8 cellular contexts compared by ENCODE assay signal in genomic region chr1:225882008-225882698, GRCh38. TPM values are rescaled to one million over a fixed set of nuclear protein-coding genes. Genes with fewer than 3 reads are reported as not detected.
A peak's percentile ranks its signal among the peaks of the same experiment; 100 is the strongest.
DNase-seq lines count a peak whose midpoint lies in the region; ATAC-seq, FAIRE-seq and TF ChIP-seq lines count a peak whose summit lies in the region.

TSS of gene TMEM63A (minus strand) at chr1:225882380. CDS start at chr1:225877580, 4,800 bp downstream.

- H3K4me3 ChIP-seq in GM12865 (ENCODE audit: low read depth, low read length) (peak within 1 kb of the TSS; percentile 82), H7 (ENCODE audit: insufficient read depth, low read depth, low read length) (peak within 1 kb of the TSS; percentile 97), Loucy (ENCODE audit: low read length, poor library complexity, severe bottlenecking) (peak within 1 kb of the TSS; percentile 96), bronchial epithelial cell (ENCODE audit: low read depth, low read length) (peak within 1 kb of the TSS; percentile 72)

- H3K4me3 Mint-ChIP-seq in WTC11: peak within 1 kb of the TSS; percentile 77

- POLR2A ChIA-PET in WTC11 (lab: Charles Lee): interaction anchor here (0.6 to 2.4 kb wide), 13 partner anchors 13 to 180 kb away, joined by 3 to 10 read pairs (median 5); partner anchors contain the start of genes H3-3A, LEFTY2, PYCR2 and SRP9

- H3K36me3 ChIP-seq in H7 (replicated peaks; ENCODE audit: control insufficient read depth, insufficient read depth, low read length) (peaks cover 28% of the 10 kb centered on the region), Loucy (ENCODE audit: insufficient read depth, low read length) (no peaks in the 10 kb centered on the region), bronchial epithelial cell (ENCODE audit: control insufficient read depth, insufficient read depth, low read length) (no peaks in the 10 kb centered on the region)

- no peaks in the 10 kb centered on the region for H3K9me3 ChIP-seq in Loucy (ENCODE audit: insufficient read depth, low read depth, low read length)

- H2AFZ ChIP-seq in Loucy (ENCODE audit: low read length): peak within 1 kb of the TSS; percentile 93

- H3K4me1 Mint-ChIP-seq in WTC11: peaks cover 54% of the 10 kb centered on the region

- H3K27me3 Mint-ChIP-seq in WTC11 (ENCODE audit: low read depth): no peaks in the 10 kb centered on the region; the same call in 1 of the 2 replicates

- peak; percentile 40 for TF ChIP-seq CTCF in GM12865 (IDR thresholded peaks at IDR 0.05; ENCODE audit: insufficient read depth, low read depth, low read length, missing control alignments)
- peak; percentile 46 for TF ChIP-seq CTCF in Loucy (conservative IDR thresholded peaks at IDR 0.05; ENCODE audit: low read length)
- no peak for TF ChIP-seq CTCF in WTC11 (IDR thresholded peaks at IDR 0.05)
- peak; percentile 42 for TF ChIP-seq CTCF in bronchial epithelial cell (IDR thresholded peaks at IDR 0.05; ENCODE audit: insufficient read depth, low read length, severe bottlenecking)

- no peaks in the 10 kb centered on the region for H3K9me2 ChIP-seq in Loucy (replicated peaks; ENCODE audit: low read depth, low read length)

- H4K20me1 ChIP-seq in Loucy (ENCODE audit: insufficient read depth, low read length, poor library complexity, severe bottlenecking): peaks cover 14% of the 10 kb centered on the region

- H3K79me2 ChIP-seq in Loucy (ENCODE audit: insufficient read depth, low read length): peaks cover 48% of the 10 kb centered on the region

- H3K36me3 Mint-ChIP-seq in WTC11: peaks cover 13% of the 10 kb centered on the region

- peak; percentile 30 for ATAC-seq in WTC11

- peak; percentile 92 for DNase-seq in GM12865 (ENCODE audit: low read depth)
- DNase-seq in H7: peak; percentile 98
- peak; percentile 94 for DNase-seq in WTC11 (ENCODE audit: low spot score)
- peak; percentile 50 for DNase-seq in bronchial epithelial cell (ENCODE audit: low read depth)
- DNase-seq in iris pigment epithelial cell (ENCODE audit: low read depth): peak; percentile 74
- peak; percentile 74 to 80 (median 75) for DNase-seq in stimulated activated CD4-positive, alpha-beta T cell treated with anti-CD3 and anti-CD28 coated beads, Interleukin-12 subunit alpha, Interleukin-12 subunit beta, amount 100 ng/mL, for 48 hours (ENCODE audit: low read depth in 2 of 3, low spot score in 1 of 3)
- no peak for DNase-seq in NCI-H345 (lab: John Stamatoyannopoulos, UW)

- H3F3A ChIP-seq in Loucy (ENCODE audit: low read depth): no peaks in the 10 kb centered on the region; the same call in 1 of the 2 replicates

- H3K27me3 ChIP-seq in H7 (ENCODE audit: control insufficient read depth, insufficient read depth, low read length) (no peaks in the 10 kb centered on the region), Loucy (ENCODE audit: insufficient read depth, low read length, poor library complexity, severe bottlenecking) (no peaks in the 10 kb centered on the region), bronchial epithelial cell (ENCODE audit: control insufficient read depth, insufficient read depth, low read length) (peaks cover 13% of the 10 kb centered on the region)

- FAIRE-seq in bronchial epithelial cell (lab: Jason Lieb, UNC): no peak

- peak within 1 kb of the TSS; percentile 93 for H3K9ac ChIP-seq in Loucy (ENCODE audit: low read depth, low read length, poor library complexity, severe bottlenecking)

- no peaks in the 10 kb centered on the region for H3K9me3 Mint-ChIP-seq in WTC11

- CTCF ChIA-PET in WTC11 (lab: Charles Lee): interaction anchor here (0.8 to 7.6 kb wide), 16 partner anchors 9 to 407 kb away, joined by 3 to 94 read pairs (median 4); partner anchors contain the start of genes PYCR2 and SRP9

- H3K4me1 ChIP-seq in Loucy (ENCODE audit: insufficient read depth, low read length, poor library complexity, severe bottlenecking): peaks cover 43% of the 10 kb centered on the region

- peak within 1 kb of the TSS; percentile 92 for H3K4me2 ChIP-seq in Loucy (ENCODE audit: low read depth, low read length, poor library complexity, severe bottlenecking)

- H3K27ac Mint-ChIP-seq in WTC11: peak within 1 kb of the TSS; percentile 85

TF ChIP-seq in WTC11, 78 proteins besides CTCF, POLR2A, EP300 and RAD21 (continues in another document):
- TF ChIP-seq PRDM15 (CRISPR knock-in tag; IDR thresholded peaks at IDR 0.05) (0 out of 2 replicates have a peak, but pooled peaks have one; percentile 52), FOXK1 (CRISPR knock-in tag; IDR thresholded peaks at IDR 0.05) (peak; percentile 66; the same call in 1 of the 2 replicates), NFYB (CRISPR knock-in tag; conservative IDR thresholded peaks at IDR 0.05; ENCODE audit: low read depth) (no peak; the same call in 1 of the 2 replicates), NR2C2 (CRISPR knock-in tag; IDR thresholded peaks at IDR 0.05) (0 out of 2 replicates have a peak, but pooled peaks have one; percentile 10), E2F4 (CRISPR knock-in tag; IDR thresholded peaks at IDR 0.05; ENCODE audit: borderline replicate concordance, low read depth) (no peak), AFF4 (CRISPR knock-in tag; IDR thresholded peaks at IDR 0.05; ENCODE audit: borderline replicate concordance) (no peak), EMX1 (CRISPR knock-in tag; IDR thresholded peaks at IDR 0.05) (no peak), CREB1 (CRISPR knock-in tag; IDR thresholded peaks at IDR 0.05) (peak; percentile 39; the same call in 1 of the 2 replicates), OVOL2 (CRISPR knock-in tag; IDR thresholded peaks at IDR 0.05; ENCODE audit: borderline replicate concordance) (no peak)

RNA-seq across cellular contexts. Expression of gene TMEM63A, which starts in this region (rescaled TPM):
- 101 and 154 TPM in 2 replicates for total RNA-seq in H7 (2014; rRNA removed; shearing (Covaris generic))
- total RNA-seq in WTC11 (2021): 61.1 to 91.7 TPM (median 69.3 TPM) in 3 replicates
- total RNA-seq in bronchial epithelial cell: 4.7 and 7.9 TPM in 2 replicates
